ENCODE assay signal across 8 cellular contexts in genomic region chr14:23969433-23970282, GRCh38. TPM values are rescaled to one million over a fixed set of nuclear protein-coding genes. Genes with fewer than 3 reads are reported as not detected.
DNase-seq lines count a peak whose midpoint lies in the region; ATAC-seq and TF ChIP-seq lines count a peak whose summit lies in the region.
"Not testable (repeated sequence)": the region's sequence is repeated elsewhere in the genome, so short reads cannot be mapped to it uniquely, and the experiment has no call there.

No MANE protein-coding gene starts in this region.

- H3K9me3 Mint-ChIP-seq in activated naive CD8-positive, alpha-beta T cell treated with anti-CD3 and anti-CD28 coated beads, Interleukin-2, amount 50 U/mL, for 24 hours; neural progenitor cell: not testable (repeated sequence)
- peaks cover 11% of the 10 kb centered on the region for H3K9me3 Mint-ChIP-seq in glutamatergic neuron (ENCODE audit: unreplicated experiment)

- not testable (repeated sequence) for H4K20me1 ChIP-seq in GM23248 (ENCODE audit: insufficient read depth); neural progenitor cell (ENCODE audit: low read depth)

- ATAC-seq in activated naive CD8-positive, alpha-beta T cell treated with anti-CD3 and anti-CD28 coated beads, Interleukin-2, amount 50 U/mL, for 24 hours = peak; percentile 96

- 3 to 4% methylated on average over 51 to 53 of the region's 65 CpGs for WGBS in GM23248 (ENCODE audit: low coverage in 1 of 2, low lambda C conversion rate in 2 of 2, missing lambda C conversion rate in 2 of 2), 2 experiments

- DNase-seq in DMS 273 (lab: John Stamatoyannopoulos, UW; ENCODE audit: unreplicated experiment) (peak; percentile 22), GM23248 (peak; percentile 57), LHCN-M2 (ENCODE audit: low read depth) (peak; percentile 11), glutamatergic neuron (peak; percentile 66), neural progenitor cell (ENCODE audit: low spot score) (peak; percentile 63)
- peak; percentile 13 for DNase-seq in activated CD4-positive, CD25-positive, alpha-beta regulatory T cell treated with anti-CD3 and anti-CD28 coated beads, Interleukin-2, amount 50 U/mL, for 16 hours (ENCODE audit: low read depth, low spot score)
- DNase-seq in activated naive CD8-positive, alpha-beta T cell treated with anti-CD3 and anti-CD28 coated beads, Interleukin-2, amount 50 U/mL, for 24 hours = peak; percentile 79
- peak; percentile 33 to 42 for DNase-seq in stimulated activated CD8-positive, alpha-beta memory T cell treated with anti-CD3 and anti-CD28 coated beads, Interleukin-15, amount 100 ng/mL, for 48 hours (ENCODE audit: low read depth in 2 of 2)

- H3K4me1 ChIP-seq in GM23248 (ENCODE audit: insufficient read depth); neural progenitor cell: not testable (repeated sequence)

- not testable (repeated sequence) for H3K27me3 ChIP-seq in GM23248 (replicated peaks; ENCODE audit: insufficient read depth); neural progenitor cell

- not testable (repeated sequence) for H3K4me1 Mint-ChIP-seq in activated naive CD8-positive, alpha-beta T cell treated with anti-CD3 and anti-CD28 coated beads, Interleukin-2, amount 50 U/mL, for 24 hours; glutamatergic neuron (ENCODE audit: low read depth, unreplicated experiment); neural progenitor cell

- H3K79me2 ChIP-seq in GM23248 (ENCODE audit: insufficient read depth); neural progenitor cell (ENCODE audit: low read depth): not testable (repeated sequence)

- H2AFZ ChIP-seq in GM23248 (peak overlapping the region; percentile 88), neural progenitor cell (replicated peaks) (peak overlapping the region; percentile 85)

- H3K4me3 ChIP-seq in GM23248 (peak overlapping the region; percentile 72), neural progenitor cell (peak overlapping the region; percentile 34)

- H3K27ac ChIP-seq in GM23248, neural progenitor cell: not testable (repeated sequence)

- H3K4me3 Mint-ChIP-seq in activated naive CD8-positive, alpha-beta T cell treated with anti-CD3 and anti-CD28 coated beads, Interleukin-2, amount 50 U/mL, for 24 hours = peak overlapping the region; percentile 53
- not testable (repeated sequence) for H3K4me3 Mint-ChIP-seq in glutamatergic neuron (ENCODE audit: unreplicated experiment); neural progenitor cell

- not testable (repeated sequence) for H3K36me3 Mint-ChIP-seq in activated naive CD8-positive, alpha-beta T cell treated with anti-CD3 and anti-CD28 coated beads, Interleukin-2, amount 50 U/mL, for 24 hours (ENCODE audit: low read depth); neural progenitor cell
- H3K36me3 Mint-ChIP-seq in glutamatergic neuron (ENCODE audit: unreplicated experiment) = peaks cover 15% of the 10 kb centered on the region

- not testable (repeated sequence) for H3K36me3 ChIP-seq in GM23248 (ENCODE audit: low read depth); neural progenitor cell

- not testable (repeated sequence) for H3K27ac Mint-ChIP-seq in activated naive CD8-positive, alpha-beta T cell treated with anti-CD3 and anti-CD28 coated beads, Interleukin-2, amount 50 U/mL, for 24 hours; glutamatergic neuron (ENCODE audit: unreplicated experiment); neural progenitor cell

- H3K9me2 ChIP-seq in GM23248 (ENCODE audit: insufficient read depth) = not testable (repeated sequence)

- H3K4me2 ChIP-seq in GM23248 (ENCODE audit: unreplicated experiment) = peak overlapping the region; percentile 86
- H3K4me2 ChIP-seq in neural progenitor cell = peak overlapping the region; percentile 70

- H3K27me3 Mint-ChIP-seq in activated naive CD8-positive, alpha-beta T cell treated with anti-CD3 and anti-CD28 coated beads, Interleukin-2, amount 50 U/mL, for 24 hours; glutamatergic neuron (ENCODE audit: unreplicated experiment); neural progenitor cell (ENCODE audit: insufficient read depth, low read depth): not testable (repeated sequence)

- in situ Hi-C loops in GM23248 (cut with MboI) = not testable (repeated sequence)

- H3K9ac ChIP-seq in GM23248 = peak overlapping the region; percentile 70
- H3K9ac ChIP-seq in neural progenitor cell = not testable (repeated sequence)

- not testable (repeated sequence) for H3F3A ChIP-seq in GM23248 (ENCODE audit: insufficient read depth); neural progenitor cell (ENCODE audit: low read depth)

- TF ChIP-seq CTCF in glutamatergic neuron (IDR thresholded peaks at IDR 0.05; ENCODE audit: partially characterized antibody, unreplicated experiment); neural progenitor cell (IDR thresholded peaks at IDR 0.05): not testable (repeated sequence)

- not testable (repeated sequence) for H3K9me3 ChIP-seq in GM23248 (ENCODE audit: low read depth); neural progenitor cell (ENCODE audit: low read depth)

RNA-seq across cellular contexts. Expression of gene DHRS4, which starts 16.1 kb away (rescaled TPM):
- 23.0 and 25.4 TPM in 2 replicates for total RNA-seq in GM23248 (2014; rRNA removed; shearing (Covaris generic))
- polyA plus RNA-seq in GM23248 (2016; fragmentation: Nextera tagmentation; extraction: Ambion mirVana) = 35.4 and 35.9 TPM in 2 replicates
- total RNA-seq in LHCN-M2 (2014; rRNA removed) (42.1 and 50.6 TPM in 2 replicates), glutamatergic neuron (ENCODE audit: unreplicated experiment) (6.1 TPM), neural progenitor cell (ENCODE audit: low replicate concordance) (18.6 and 20.4 TPM in 2 replicates)
- polyA plus RNA-seq in LHCN-M2 (2012) = 51.5 TPM

RNA-seq across cellular contexts. Expression of gene DHRS4L2, which starts 19.1 kb away (rescaled TPM):
- 5.1 and 10.1 TPM in 2 replicates for total RNA-seq in GM23248 (2014; rRNA removed; shearing (Covaris generic))
- polyA plus RNA-seq in GM23248 (2016; fragmentation: Nextera tagmentation; extraction: Ambion mirVana) = 16.8 and 19.2 TPM in 2 replicates
- total RNA-seq in LHCN-M2 (2014; rRNA removed) (6.2 and 10.3 TPM in 2 replicates), glutamatergic neuron (ENCODE audit: unreplicated experiment) (10.4 TPM), neural progenitor cell (ENCODE audit: low replicate concordance) (3.6 and 7.4 TPM in 2 replicates)
- 24.6 TPM for polyA plus RNA-seq in LHCN-M2 (2012)

Comparison
In these comparisons a context has a peak if more than half of its experiments do, and no peak if none do; other contexts are left out.
1. DNase-seq: peak in every context shown above with its lines; median percentile 79 in activated naive CD8-positive, alpha-beta T cell treated with anti-CD3 and anti-CD28 coated beads, Interleukin-2, amount 50 U/mL, for 24 hours; 66 in glutamatergic neuron; 63 in neural progenitor cell; 57 in GM23248; 38 in stimulated activated CD8-positive, alpha-beta memory T cell treated with anti-CD3 and anti-CD28 coated beads, Interleukin-15, amount 100 ng/mL, for 48 hours; 22 in DMS 273; 13 in activated CD4-positive, CD25-positive, alpha-beta regulatory T cell treated with anti-CD3 and anti-CD28 coated beads, Interleukin-2, amount 50 U/mL, for 16 hours; 11 in LHCN-M2.